Comparison of ENCODE assay signal across 13 cellular contexts in genomic region chr5:15785636-15786035, GRCh38.
"Had no signal": no experiment of that assay in that cellular context is flagged by ENCODE, and none has a peak within 500 bp of the region (broad histone marks: within the 10 kb centered on the region; RNA-seq: fewer than 3 reads in every experiment).

No MANE protein-coding gene starts in this region.

- H3K27me3 ChIP-seq: colonic mucosa, esophagus squamous epithelium, heart left ventricle had no signal

- H3K9ac ChIP-seq: parathyroid adenoma had no signal

- H3K36me3 ChIP-seq: colonic mucosa, esophagus squamous epithelium, heart left ventricle had no signal

- H3K79me2 ChIP-seq: parathyroid adenoma had no signal

- H3K4me3 ChIP-seq: colonic mucosa, esophagus squamous epithelium, heart left ventricle had no signal

- H3K27ac ChIP-seq: colonic mucosa, esophagus squamous epithelium, parathyroid adenoma had no signal

- H3K9me3 ChIP-seq: colonic mucosa, esophagus squamous epithelium had no signal

- H3K4me1 ChIP-seq: colonic mucosa, parathyroid adenoma had no signal

- DNase-seq: activated CD4-positive, alpha-beta T cell treated with anti-CD3 and anti-CD28 coated beads for 1 hour; activated CD4-positive, alpha-beta T cell treated with anti-CD3 and anti-CD28 coated beads, Interleukin-2, amount 50 U/mL, for 4 hours; activated naive CD4-positive, alpha-beta T cell treated with anti-CD3 and anti-CD28 coated beads, Interleukin-2, amount 10 ng/mL, durations not matched to agents 7 days and 5 days; activated T-cell treated with anti-CD3 and anti-CD28 coated beads for 4 hours; colonic mucosa; esophagus squamous epithelium; heart left ventricle; left colon; naive B cell; stimulated activated CD4-positive, alpha-beta T cell treated with anti-CD3 and anti-CD28 coated beads, Interleukin-2, amount 100 ng/mL, for 48 hours; stimulated activated naive B cell treated with anti-CD40 and anti-IgM and Interleukin-4, amounts not matched to agents 10 μg/mL and 1 μg/mL and 100 μg/mL, for 72 hours; trophoblast cell had no signal

- H2AFZ ChIP-seq: parathyroid adenoma had no signal

- ATAC-seq: left colon; stimulated activated naive B cell treated with anti-CD40 and anti-IgM and Interleukin-4, amounts not matched to agents 10 μg/mL and 1 μg/mL and 100 μg/mL, for 72 hours had no signal
